In genomic region chr5:106843812-106844416, GRCh38 we compare ENCODE assay signal across 10 cellular contexts.
A peak's percentile ranks its signal among the peaks of the same experiment; 100 is the strongest.
DNase-seq lines count a peak whose midpoint lies in the region; ATAC-seq and TF ChIP-seq lines count a peak whose summit lies in the region.
"Had no signal": no experiment of that assay in that cellular context is flagged by ENCODE, and none has a peak within 500 bp of the region (broad histone marks: within the 10 kb centered on the region; RNA-seq: fewer than 3 reads in every experiment).

No MANE protein-coding gene starts in this region.

- peak; percentile 24 for TF ChIP-seq CTCF in astrocyte of the spinal cord (IDR thresholded peaks at IDR 0.05; ENCODE audit: low read depth, low read length)
- peak; percentile 22 for TF ChIP-seq CTCF in nephron progenitor cell (IDR thresholded peaks at IDR 0.05)
- no peak for TF ChIP-seq CTCF in CD14-positive monocyte (IDR thresholded peaks at IDR 0.05)

- no peaks in the 10 kb centered on the region for H3K36me3 Mint-ChIP-seq in nephron progenitor cell (ENCODE audit: low read depth)
- no peaks in the 10 kb centered on the region for H3K36me3 Mint-ChIP-seq in CD14-positive monocyte

- H3K27me3 Mint-ChIP-seq in nephron progenitor cell (ENCODE audit: low read depth, poor library complexity), result no peaks in the 10 kb centered on the region
- peaks cover 0 to 3% (median 1%) of the 10 kb centered on the region in 3 donors for H3K27me3 Mint-ChIP-seq in CD14-positive monocyte (ENCODE audit: low read depth in 3 of 3)

- H3K27ac Mint-ChIP-seq in nephron progenitor cell, result no peak overlapping the region
- H3K27ac Mint-ChIP-seq in CD14-positive monocyte, result no peak overlapping the region

- no peak overlapping the region for H3K4me3 ChIP-seq in astrocyte of the spinal cord (ENCODE audit: low read depth, low read length)
- H3K4me3 ChIP-seq: psoas muscle had no signal

- H3K4me1 Mint-ChIP-seq in nephron progenitor cell (no peaks in the 10 kb centered on the region), CD14-positive monocyte (no peaks in the 10 kb centered on the region)

- H3K9me3 Mint-ChIP-seq in nephron progenitor cell, result peaks cover 16% of the 10 kb centered on the region
- H3K9me3 Mint-ChIP-seq in CD14-positive monocyte, result peaks cover 0 to 17% (median 6%) of the 10 kb centered on the region in 7 donors

- intact Hi-C loops in CD14-positive monocyte (cut with micrococcal nuclease), result no loop called here

- H3K4me3 Mint-ChIP-seq in nephron progenitor cell (no peak overlapping the region), CD14-positive monocyte (no peak overlapping the region)

- ATAC-seq in GM18511 (IDR thresholded peaks at IDR 0.05; ENCODE audit: unreplicated experiment) (peak; percentile 93), GM21619 (IDR thresholded peaks at IDR 0.05; ENCODE audit: unreplicated experiment) (no peak)
- ATAC-seq: psoas muscle had no signal

- in situ Hi-C loops in astrocyte of the spinal cord (cut with HindIII; ENCODE audit: low sequenced_read_pairs), result no loop called here

- DNase-seq in HT-29 (ENCODE audit: low spot score), result peak; percentile 47
- DNase-seq in astrocyte of the spinal cord (ENCODE audit: low read depth, low spot score), result peak; percentile 21
- no peak for DNase-seq in nephron progenitor cell
- DNase-seq in midbrain (lab: John Stamatoyannopoulos, UW), result no peak
- no peak for DNase-seq in activated CD4-positive, alpha-beta T cell treated with anti-CD3 and anti-CD28 coated beads, Interleukin-2, amount 50 U/mL, for 1 hour
- DNase-seq in CD14-positive monocyte (ENCODE audit: low spot score), result no peak
- DNase-seq: activated CD8-positive, alpha-beta memory T cell treated with anti-CD3 and anti-CD28 coated beads, Interleukin-2, amount 50 U/mL, for 48 hours; psoas muscle had no signal

Comparison
In these comparisons a context has a peak if more than half of its experiments do, and no peak if none do; other contexts are left out.
1. DNase-seq: peak in HT-29 (single experiment) and astrocyte of the spinal cord (single experiment); none in nephron progenitor cell (single experiment), midbrain (single experiment), activated CD4-positive, alpha-beta T cell treated with anti-CD3 and anti-CD28 coated beads, Interleukin-2, amount 50 U/mL, for 1 hour (single experiment) and CD14-positive monocyte (single experiment).